Comparison of ENCODE assay signal across 1 cellular context in the genomic region with DNA sequence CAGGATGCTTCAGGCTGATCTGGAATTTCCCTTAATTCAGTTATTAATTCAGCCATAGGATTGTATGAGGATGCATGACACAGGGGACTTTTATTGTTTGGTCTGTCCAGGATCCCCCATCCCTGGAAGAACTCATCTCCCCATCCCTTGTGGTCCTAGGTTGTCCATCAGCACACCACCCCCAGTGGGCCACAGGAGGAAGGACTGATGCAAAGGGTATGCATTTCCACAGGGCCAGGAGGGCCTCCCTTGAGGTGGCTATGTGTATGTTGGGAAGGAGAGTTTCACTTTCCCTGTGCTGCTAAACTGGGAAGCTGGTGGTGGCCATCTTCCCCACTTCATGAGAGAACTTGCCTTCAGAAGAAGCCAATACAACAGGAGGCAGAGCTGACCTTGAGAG.
TF ChIP-seq lines count a peak whose summit lies in the region.

No MANE protein-coding gene starts in this region.

TF ChIP-seq in SK-N-SH, 30 proteins besides CTCF, POLR2A, EP300 and RAD21 (continued from another document):
- TF ChIP-seq, protein P1, sequence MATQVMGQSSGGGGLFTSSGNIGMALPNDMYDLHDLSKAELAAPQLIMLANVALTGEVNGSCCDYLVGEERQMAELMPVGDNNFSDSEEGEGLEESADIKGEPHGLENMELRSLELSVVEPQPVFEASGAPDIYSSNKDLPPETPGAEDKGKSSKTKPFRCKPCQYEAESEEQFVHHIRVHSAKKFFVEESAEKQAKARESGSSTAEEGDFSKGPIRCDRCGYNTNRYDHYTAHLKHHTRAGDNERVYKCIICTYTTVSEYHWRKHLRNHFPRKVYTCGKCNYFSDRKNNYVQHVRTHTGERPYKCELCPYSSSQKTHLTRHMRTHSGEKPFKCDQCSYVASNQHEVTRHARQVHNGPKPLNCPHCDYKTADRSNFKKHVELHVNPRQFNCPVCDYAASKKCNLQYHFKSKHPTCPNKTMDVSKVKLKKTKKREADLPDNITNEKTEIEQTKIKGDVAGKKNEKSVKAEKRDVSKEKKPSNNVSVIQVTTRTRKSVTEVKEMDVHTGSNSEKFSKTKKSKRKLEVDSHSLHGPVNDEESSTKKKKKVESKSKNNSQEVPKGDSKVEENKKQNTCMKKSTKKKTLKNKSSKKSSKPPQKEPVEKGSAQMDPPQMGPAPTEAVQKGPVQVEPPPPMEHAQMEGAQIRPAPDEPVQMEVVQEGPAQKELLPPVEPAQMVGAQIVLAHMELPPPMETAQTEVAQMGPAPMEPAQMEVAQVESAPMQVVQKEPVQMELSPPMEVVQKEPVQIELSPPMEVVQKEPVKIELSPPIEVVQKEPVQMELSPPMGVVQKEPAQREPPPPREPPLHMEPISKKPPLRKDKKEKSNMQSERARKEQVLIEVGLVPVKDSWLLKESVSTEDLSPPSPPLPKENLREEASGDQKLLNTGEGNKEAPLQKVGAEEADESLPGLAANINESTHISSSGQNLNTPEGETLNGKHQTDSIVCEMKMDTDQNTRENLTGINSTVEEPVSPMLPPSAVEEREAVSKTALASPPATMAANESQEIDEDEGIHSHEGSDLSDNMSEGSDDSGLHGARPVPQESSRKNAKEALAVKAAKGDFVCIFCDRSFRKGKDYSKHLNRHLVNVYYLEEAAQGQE (IDR thresholded peaks at IDR 0.05; ENCODE audit: low read depth, low read length) = no peak
